Comparison of ENCODE assay signal across 24 cellular contexts in the genomic region with DNA sequence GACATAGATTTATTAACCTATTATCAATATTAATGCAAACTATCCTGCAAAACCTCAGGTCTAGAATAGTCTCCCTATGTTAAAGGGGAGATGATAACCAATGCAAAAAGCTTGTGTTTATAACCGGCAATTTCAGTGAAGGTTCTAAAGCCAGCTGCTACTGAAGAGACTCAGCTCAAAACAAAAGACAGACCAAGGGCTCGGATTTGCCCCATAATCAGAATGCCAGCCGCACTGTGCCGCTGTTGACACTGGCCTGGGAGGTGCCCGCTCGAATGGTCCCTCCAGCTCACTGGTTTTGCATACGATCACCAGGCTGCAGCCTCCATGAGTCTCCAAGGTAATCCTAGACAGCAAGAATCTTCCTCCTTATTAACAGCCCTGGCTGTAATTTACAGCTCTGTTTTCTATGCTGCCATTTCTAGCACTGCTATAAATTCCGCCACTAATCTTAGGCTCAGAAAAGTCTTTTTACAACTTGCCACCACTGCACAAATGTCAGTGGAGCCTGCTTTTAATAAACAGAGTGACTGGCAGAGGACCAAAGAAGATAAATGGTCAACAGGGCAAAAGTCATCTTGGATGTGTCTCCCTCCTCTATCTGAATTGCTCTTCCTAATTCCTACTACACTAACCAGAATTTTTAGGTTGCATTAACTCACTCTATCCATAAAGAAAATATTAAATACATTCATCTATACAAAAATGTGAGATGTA.
A peak's percentile ranks its signal among the peaks of the same experiment; 100 is the strongest.
DNase-seq lines count a peak whose midpoint lies in the region; ATAC-seq and TF ChIP-seq lines count a peak whose summit lies in the region.
"Had no signal": no experiment of that assay in that cellular context is flagged by ENCODE, and none has a peak within 500 bp of the region (broad histone marks: within the 10 kb centered on the region; RNA-seq: fewer than 3 reads in every experiment).

No MANE protein-coding gene starts in this region.

- peak overlapping the region in 3 of 5 experiments; percentile 28 to 74 (median 72) for H3K27ac Mint-ChIP-seq in brain
- no peak overlapping the region for H3K27ac Mint-ChIP-seq in activated T-helper 17 cell treated with anti-CD3 and anti-CD28 coated beads, Interleukin-2, amount 50 U/mL, for 72 hours
- no peak overlapping the region for H3K27ac Mint-ChIP-seq in chondrocyte (ENCODE audit: unreplicated experiment)
- no peak overlapping the region for H3K27ac Mint-ChIP-seq in WTC11
- H3K27ac Mint-ChIP-seq: stimulated activated effector memory CD8-positive, alpha-beta T cell treated with anti-CD3 and anti-CD28 coated beads, Interleukin-12 subunit alpha, Interleukin-12 subunit beta, amount 100 ng/mL, for 72 hours had no signal

- intact Hi-C loops in left cardiac atrium (cut with DNase I): no loop called here
- intact Hi-C loops in Right ventricle myocardium superior (cut with DNase I): no loop called here

- TF ChIP-seq CTCF in brain (conservative IDR thresholded peaks at IDR 0.05) (no peak), chondrocyte (IDR thresholded peaks at IDR 0.05) (no peak), WTC11 (IDR thresholded peaks at IDR 0.05) (no peak)

- ATAC-seq in left cardiac atrium (peak; percentile 33 to 55), Right ventricle myocardium superior (ENCODE audit: poor library complexity) (no peak), WTC11 (no peak)
- ATAC-seq in activated T-helper 17 cell treated with anti-CD3 and anti-CD28 coated beads, Interleukin-2, amount 50 U/mL, for 72 hours (replicated peaks): no peak
- ATAC-seq: esophagus mucosa; gastrocnemius medialis; GM12878; K562; lower lobe of right lung; stimulated activated effector memory CD8-positive, alpha-beta T cell treated with anti-CD3 and anti-CD28 coated beads, Interleukin-12 subunit alpha, Interleukin-12 subunit beta, amount 100 ng/mL, for 72 hours had no signal

- H3K27me3 Mint-ChIP-seq in brain: peaks cover 3% of the 10 kb centered on the region
- peaks cover 33% of the 10 kb centered on the region for H3K27me3 Mint-ChIP-seq in activated T-helper 17 cell treated with anti-CD3 and anti-CD28 coated beads, Interleukin-2, amount 50 U/mL, for 72 hours
- H3K27me3 Mint-ChIP-seq in chondrocyte (ENCODE audit: low read depth): no peaks in the 10 kb centered on the region
- H3K27me3 Mint-ChIP-seq in WTC11 (ENCODE audit: low read depth): peaks cover 5% of the 10 kb centered on the region

- H3K36me3 Mint-ChIP-seq in brain (no peaks in the 10 kb centered on the region), chondrocyte (ENCODE audit: low read depth) (no peaks in the 10 kb centered on the region), WTC11 (no peaks in the 10 kb centered on the region)
- no peaks in the 10 kb centered on the region for H3K36me3 Mint-ChIP-seq in activated T-helper 17 cell treated with anti-CD3 and anti-CD28 coated beads, Interleukin-2, amount 50 U/mL, for 72 hours (ENCODE audit: low read depth)
- H3K36me3 Mint-ChIP-seq: stimulated activated effector memory CD8-positive, alpha-beta T cell treated with anti-CD3 and anti-CD28 coated beads, Interleukin-12 subunit alpha, Interleukin-12 subunit beta, amount 100 ng/mL, for 72 hours had no signal

- CTCF ChIA-PET in WTC11 (lab: Charles Lee): interaction anchor here (0.5 to 1.3 kb wide), 3 partner anchors 251 to 388 kb away, joined by 3 to 5 read pairs (median 3); no protein-coding TSS in a partner anchor

- H3K4me3 Mint-ChIP-seq in brain (peak overlapping the region in 1 of 5 experiments; percentile 37), chondrocyte (ENCODE audit: unreplicated experiment) (no peak overlapping the region), WTC11 (no peak overlapping the region)
- H3K4me3 Mint-ChIP-seq in activated T-helper 17 cell treated with anti-CD3 and anti-CD28 coated beads, Interleukin-2, amount 50 U/mL, for 72 hours: no peak overlapping the region
- H3K4me3 Mint-ChIP-seq: stimulated activated effector memory CD8-positive, alpha-beta T cell treated with anti-CD3 and anti-CD28 coated beads, Interleukin-12 subunit alpha, Interleukin-12 subunit beta, amount 100 ng/mL, for 72 hours had no signal

- H3K4me1 Mint-ChIP-seq in brain (peaks cover 73% of the 10 kb centered on the region), chondrocyte (ENCODE audit: low read depth) (peaks cover 29% of the 10 kb centered on the region), WTC11 (peaks cover 31% of the 10 kb centered on the region)
- no peaks in the 10 kb centered on the region for H3K4me1 Mint-ChIP-seq in activated T-helper 17 cell treated with anti-CD3 and anti-CD28 coated beads, Interleukin-2, amount 50 U/mL, for 72 hours
- H3K4me1 Mint-ChIP-seq: stimulated activated effector memory CD8-positive, alpha-beta T cell treated with anti-CD3 and anti-CD28 coated beads, Interleukin-12 subunit alpha, Interleukin-12 subunit beta, amount 100 ng/mL, for 72 hours had no signal

- POLR2A ChIA-PET in WTC11 (lab: Charles Lee): no interaction called here

- DNase-seq in left cardiac atrium: no peak
- DNase-seq in Right ventricle myocardium superior: no peak
- peak; percentile 49 for DNase-seq in medulla oblongata (ENCODE audit: extremely low spot score)
- no peak for DNase-seq in epidermal melanocyte (ENCODE audit: insufficient read length, low spot score)
- no peak for DNase-seq in chondrocyte (ENCODE audit: low spot score)
- no peak for DNase-seq in WTC11 (ENCODE audit: low spot score)
- DNase-seq: activated gamma-delta T cell treated with Interleukin-2 at 50 U/mL for 16 hours; Caco-2; effector memory CD4-positive, alpha-beta T cell; gastrocnemius medialis; GOT3; islet precursor cell; lower lobe of right lung; MG63; NCI-H1694; PC-9; SJCRH30; T-helper 1 cell had no signal

- no peaks in the 10 kb centered on the region for H3K9me3 Mint-ChIP-seq in brain
- H3K9me3 Mint-ChIP-seq in activated T-helper 17 cell treated with anti-CD3 and anti-CD28 coated beads, Interleukin-2, amount 50 U/mL, for 72 hours: no peaks in the 10 kb centered on the region
- no peaks in the 10 kb centered on the region for H3K9me3 Mint-ChIP-seq in chondrocyte (ENCODE audit: low read depth)
- no peaks in the 10 kb centered on the region for H3K9me3 Mint-ChIP-seq in WTC11
- H3K9me3 Mint-ChIP-seq: stimulated activated effector memory CD8-positive, alpha-beta T cell treated with anti-CD3 and anti-CD28 coated beads, Interleukin-12 subunit alpha, Interleukin-12 subunit beta, amount 100 ng/mL, for 72 hours had no signal

TF ChIP-seq in WTC11, 78 proteins besides CTCF, POLR2A, EP300 and RAD21:
- TF ChIP-seq MAX (CRISPR knock-in tag; IDR thresholded peaks at IDR 0.05) (no peak), CBFB (CRISPR knock-in tag; IDR thresholded peaks at IDR 0.05; ENCODE audit: low read depth) (no peak)

Comparison
In these comparisons a context has a peak if more than half of its experiments do, and no peak if none do; other contexts are left out.
1. ATAC-seq: peak in left cardiac atrium (2 of 2); none in Right ventricle myocardium superior (single experiment), activated T-helper 17 cell treated with anti-CD3 and anti-CD28 coated beads, Interleukin-2, amount 50 U/mL, for 72 hours (single experiment) and WTC11 (single experiment).
2. H3K27ac Mint-ChIP-seq: peak in brain (3 of 5); none in activated T-helper 17 cell treated with anti-CD3 and anti-CD28 coated beads, Interleukin-2, amount 50 U/mL, for 72 hours (single experiment), chondrocyte (single experiment) and WTC11 (single experiment).